ENCODE assay signal across 21 cellular contexts in the genomic region with DNA sequence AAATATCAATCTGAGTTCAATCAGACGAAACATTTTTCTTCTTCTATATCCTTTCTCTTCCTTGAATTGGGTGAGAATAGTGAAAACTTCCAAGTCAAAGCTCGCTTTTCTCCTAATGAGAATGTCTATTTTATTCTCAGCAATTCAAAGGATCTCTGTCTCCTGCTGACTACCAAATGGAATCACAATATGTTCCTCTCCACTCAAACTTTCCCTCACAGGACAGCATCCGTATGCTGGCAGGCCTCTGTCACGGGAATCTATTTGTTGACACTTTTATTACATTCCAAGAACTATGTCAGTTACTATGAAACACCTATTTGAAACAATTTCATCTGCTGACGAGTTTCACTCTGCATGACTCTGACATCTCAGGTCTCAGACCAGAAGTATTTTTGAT.
"Had no signal": no experiment of that assay in that cellular context is flagged by ENCODE, and none has a peak within 500 bp of the region (broad histone marks: within the 10 kb centered on the region; RNA-seq: fewer than 3 reads in every experiment).

No MANE protein-coding gene starts in this region.

- H3K27ac ChIP-seq: HL-60, KMS-11, SJSA1, SK-N-MC had no signal

- H3K4me1 Mint-ChIP-seq: IgD-negative memory B cell had no signal

- H3K27me3 ChIP-seq: SJSA1 had no signal

- H3K27ac Mint-ChIP-seq: IgD-negative memory B cell had no signal

- H3K36me3 Mint-ChIP-seq: IgD-negative memory B cell had no signal

- H3K4me2 ChIP-seq: KMS-11 had no signal

- H3K9ac ChIP-seq: KMS-11 had no signal

- DNase-seq: Kasumi-1, MM.1S, NCI-H1092 treated with DMSO at 0.1 percent for 48 hours, NCI-H1436, NCI-H1694, NCI-H187 treated with DMSO at 0.1 percent for 48 hours, NCI-H2081, NCI-H2107, NCI-H2227 treated with DMSO at 0.1 percent for 48 hours, NCI-H524, NCI-H526 treated with DMSO at 0.1 percent for 48 hours, NCI-H774, Right ventricle myocardium superior, RPMI8226, SIG-M5 had no signal

- H3K4me3 ChIP-seq: K562, SJSA1, SK-N-MC had no signal

- H3K4me3 Mint-ChIP-seq: IgD-negative memory B cell had no signal

- H3K4me1 ChIP-seq: SJSA1 had no signal

- H3K9me3 ChIP-seq: SJSA1 had no signal

- H3K36me3 ChIP-seq: SJSA1 had no signal

- ATAC-seq: K562 had no signal

- H3K27me3 Mint-ChIP-seq: IgD-negative memory B cell had no signal
